Comparison of ENCODE assay signal across 10 cellular contexts in the genomic region with DNA sequence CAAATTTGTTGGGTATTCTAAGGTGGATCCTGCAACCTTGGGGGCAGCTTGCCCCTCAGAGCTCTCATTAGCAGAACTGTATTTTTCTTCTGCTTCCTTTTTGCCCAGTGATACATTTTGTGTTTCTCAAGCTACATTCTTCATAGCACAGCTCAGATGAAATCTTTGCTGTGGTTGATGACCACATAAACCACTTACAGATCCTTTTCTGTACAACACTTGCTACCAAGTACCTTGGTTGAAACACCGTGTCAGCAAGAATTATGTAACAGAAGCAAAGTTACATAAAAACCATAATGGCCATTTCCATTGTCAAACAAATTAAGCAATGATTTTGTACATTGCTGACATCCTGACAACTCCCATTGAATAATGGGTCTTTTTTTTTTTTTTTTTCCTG.
DNase-seq lines count a peak whose midpoint lies in the region; TF ChIP-seq lines count a peak whose summit lies in the region.
"Had no signal": no experiment of that assay in that cellular context is flagged by ENCODE, and none has a peak within 500 bp of the region (broad histone marks: within the 10 kb centered on the region; RNA-seq: fewer than 3 reads in every experiment).

No MANE protein-coding gene starts in this region.

- POLR2A ChIA-PET in HEK293T (lab: Yijun Ruan, JAX): no interaction called here

- CTCF ChIA-PET in HEK293T (lab: Yijun Ruan, JAX): interaction anchor here (0.7 kb wide), 1 partner anchor 245 kb away, joined by 5 read pairs; no protein-coding TSS in a partner anchor

- DNase-seq in GDM1 (lab: John Stamatoyannopoulos, UW): peak; percentile 6
- peak; percentile 2 for DNase-seq in HCEC 1CT
- peak; percentile 97 for DNase-seq in MV-4-11 (lab: John Stamatoyannopoulos, UW)
- DNase-seq in iris pigment epithelial cell (ENCODE audit: low read depth): peak; percentile 56
- DNase-seq in NCI-H748 treated with DMSO at 0.1 percent for 48 hours (lab: John Stamatoyannopoulos, UW): no peak
- no peak for DNase-seq in amygdala (lab: John Stamatoyannopoulos, UW)
- DNase-seq in LoVo (ENCODE audit: low spot score): no peak
- no peak for DNase-seq in HEK293T (ENCODE audit: extremely low spot score)
- DNase-seq: NCI-H345, sigmoid colon had no signal

TF ChIP-seq in HEK293T, 16 proteins besides CTCF, POLR2A, EP300 and RAD21:
- TF ChIP-seq, protein P1, sequence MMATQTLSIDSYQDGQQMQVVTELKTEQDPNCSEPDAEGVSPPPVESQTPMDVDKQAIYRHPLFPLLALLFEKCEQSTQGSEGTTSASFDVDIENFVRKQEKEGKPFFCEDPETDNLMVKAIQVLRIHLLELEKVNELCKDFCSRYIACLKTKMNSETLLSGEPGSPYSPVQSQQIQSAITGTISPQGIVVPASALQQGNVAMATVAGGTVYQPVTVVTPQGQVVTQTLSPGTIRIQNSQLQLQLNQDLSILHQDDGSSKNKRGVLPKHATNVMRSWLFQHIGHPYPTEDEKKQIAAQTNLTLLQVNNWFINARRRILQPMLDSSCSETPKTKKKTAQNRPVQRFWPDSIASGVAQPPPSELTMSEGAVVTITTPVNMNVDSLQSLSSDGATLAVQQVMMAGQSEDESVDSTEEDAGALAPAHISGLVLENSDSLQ (IDR thresholded peaks at IDR 0.05): no peak
- no peak for TF ChIP-seq CTBP1 (IDR thresholded peaks at IDR 0.05; ENCODE audit: borderline replicate concordance)
- no peak for TF ChIP-seq SP1 (IDR thresholded peaks at IDR 0.05)
- TF ChIP-seq SUZ12 (IDR thresholded peaks at IDR 0.05): no peak
- no peak for TF ChIP-seq ELF4 (IDR thresholded peaks at IDR 0.05)
- TF ChIP-seq ARNT (IDR thresholded peaks at IDR 0.05): no peak
- TF ChIP-seq FOXK2 (IDR thresholded peaks at IDR 0.05): no peak
- no peak for TF ChIP-seq ZNF384 (IDR thresholded peaks at IDR 0.05)
- no peak for TF ChIP-seq LEF1 (IDR thresholded peaks at IDR 0.05; ENCODE audit: borderline replicate concordance)
- TF ChIP-seq TARDBP (IDR thresholded peaks at IDR 0.05): no peak
- TF ChIP-seq L3MBTL2 (conservative IDR thresholded peaks at IDR 0.05): no peak
- TF ChIP-seq NFRKB (IDR thresholded peaks at IDR 0.05): no peak
- no peak for TF ChIP-seq HDGF (IDR thresholded peaks at IDR 0.05; ENCODE audit: borderline replicate concordance)
- no peak for TF ChIP-seq FOXM1 (IDR thresholded peaks at IDR 0.05; ENCODE audit: borderline replicate concordance)
- TF ChIP-seq BHLHE40 (IDR thresholded peaks at IDR 0.05; ENCODE audit: borderline replicate concordance): no peak
- no peak for TF ChIP-seq FOXA1 (IDR thresholded peaks at IDR 0.05)

Comparison
In these comparisons a context has a peak if more than half of its experiments do, and no peak if none do; other contexts are left out.
1. DNase-seq: peak in GDM1 (single experiment), HCEC 1CT (single experiment), MV-4-11 (single experiment) and iris pigment epithelial cell (single experiment); none in NCI-H748 treated with DMSO at 0.1 percent for 48 hours (single experiment), amygdala (0 of 56), LoVo (single experiment) and HEK293T (single experiment).